Comparison of ENCODE assay signal across 8 cellular contexts in genomic region chr12:55933158-55933798, GRCh38. TPM values are rescaled to one million over a fixed set of nuclear protein-coding genes. Genes with fewer than 3 reads are reported as not detected.
DNase-seq lines count a peak whose midpoint lies in the region; ATAC-seq, FAIRE-seq and TF ChIP-seq lines count a peak whose summit lies in the region.

No MANE protein-coding gene starts in this region.

- TF ChIP-seq CTCF in DOHH2 (IDR thresholded peaks at IDR 0.05; ENCODE audit: low read depth, low read length, poor library complexity, severe bottlenecking), result no peak
- TF ChIP-seq CTCF in OCI-LY7 (conservative IDR thresholded peaks at IDR 0.05; ENCODE audit: low read length), result no peak
- TF ChIP-seq CTCF in osteocyte (IDR thresholded peaks at IDR 0.05), result no peak
- no peak for TF ChIP-seq CTCF in endodermal cell (conservative IDR thresholded peaks at IDR 0.05)
- no peak for TF ChIP-seq CTCF in gastroesophageal sphincter (IDR thresholded peaks at IDR 0.05)

- BruUV-seq in OCI-LY7 (replicated peaks; lab: Mats Ljungman, UMichigan), result no TSS peak

- peak overlapping the region; percentile 95 for H3K4me3 ChIP-seq in DOHH2 (ENCODE audit: low read length)
- H3K4me3 ChIP-seq in OCI-LY7 (ENCODE audit: low read depth, low read length, poor library complexity, severe bottlenecking), result peak overlapping the region; percentile 78
- H3K4me3 ChIP-seq in endodermal cell (ENCODE audit: low read length), result no peak overlapping the region
- no peak overlapping the region for H3K4me3 ChIP-seq in gastroesophageal sphincter

- intact Hi-C loops in OCI-LY7 (cut with micrococcal nuclease; ENCODE audit: unreplicated experiment), result loop anchor here (2.0 kb wide), 1 partner anchor 34 kb away; the partner anchor contains the start of genes CDK2 and PMEL

- H3K36me3 Mint-ChIP-seq in effector memory CD8-positive, alpha-beta T cell (ENCODE audit: insufficient read depth), result peaks cover 51% of the 10 kb centered on the region
- H3K36me3 Mint-ChIP-seq in osteocyte (ENCODE audit: unreplicated experiment) (peaks cover 2% of the 10 kb centered on the region), endodermal cell (ENCODE audit: low read depth) (no peaks in the 10 kb centered on the region)

- POLR2A ChIA-PET in OCI-LY7 (lab: Charles Lee), result interaction anchor here (0.5 to 3.1 kb wide), 14 partner anchors 8 to 1550 kb away, joined by 3 to 18 read pairs (median 4); partner anchors contain the start of genes DNAJC14, ORMDL2, RAB5B and SARNP

- H3K9ac ChIP-seq in endodermal cell (ENCODE audit: extremely low read depth, low read length, poor library complexity, severe bottlenecking), result no peak overlapping the region

- CTCF ChIA-PET in OCI-LY7 (lab: Charles Lee; ENCODE audit: unreplicated experiment), result interaction anchor here (0.6 to 1.5 kb wide), 3 partner anchors 106 to 704 kb away, joined by 3 read pairs; no protein-coding TSS in a partner anchor

- H3F3A ChIP-seq in DOHH2 (ENCODE audit: control insufficient read depth, insufficient read depth), result peaks cover 19% of the 10 kb centered on the region

- H3K4me1 ChIP-seq in DOHH2 (ENCODE audit: control insufficient read depth, low read length) (peaks cover 46% of the 10 kb centered on the region), OCI-LY7 (ENCODE audit: insufficient read depth, low read length, poor library complexity, severe bottlenecking) (peaks cover 49% of the 10 kb centered on the region), endodermal cell (ENCODE audit: control insufficient read depth, insufficient read depth, low read length) (peaks cover 6% of the 10 kb centered on the region), gastroesophageal sphincter (peaks cover 3 to 69% (median 30%) of the 10 kb centered on the region in 3 donors)

- no peak for FAIRE-seq in GM12892 (lab: Jason Lieb, UNC)

- TF ChIP-seq POLR2A in GM12892 (IDR thresholded peaks at IDR 0.05; ENCODE audit: low read depth, low read length) (no peak), gastroesophageal sphincter (IDR thresholded peaks at IDR 0.05) (no peak)

- no peaks in the 10 kb centered on the region for H3K27me3 Mint-ChIP-seq in effector memory CD8-positive, alpha-beta T cell
- H3K27me3 Mint-ChIP-seq in osteocyte (ENCODE audit: unreplicated experiment), result no peaks in the 10 kb centered on the region
- H3K27me3 Mint-ChIP-seq in endodermal cell (ENCODE audit: insufficient read depth), result peaks cover 70% of the 10 kb centered on the region

- H3K79me2 ChIP-seq in DOHH2 (ENCODE audit: control insufficient read depth, low read length), result peaks cover 44% of the 10 kb centered on the region
- H3K79me2 ChIP-seq in OCI-LY7 (ENCODE audit: insufficient read depth, low read depth, low read length), result peaks cover 44% of the 10 kb centered on the region

- peak overlapping the region; percentile 95 to 98 for H3K27ac Mint-ChIP-seq in effector memory CD8-positive, alpha-beta T cell
- H3K27ac Mint-ChIP-seq in osteocyte (ENCODE audit: unreplicated experiment) (peak overlapping the region; percentile 99), endodermal cell (no peak overlapping the region)

- H4K20me1 ChIP-seq in DOHH2 (ENCODE audit: control insufficient read depth, insufficient read depth, low read depth, low read length) (no peaks in the 10 kb centered on the region), OCI-LY7 (ENCODE audit: insufficient read depth, low read length) (peaks cover 11% of the 10 kb centered on the region; the same call in 1 of the 2 replicates)

- no peak for TF ChIP-seq EP300 in gastroesophageal sphincter (IDR thresholded peaks at IDR 0.05)

- H3K4me2 ChIP-seq in DOHH2 (ENCODE audit: low read length) (peak overlapping the region; percentile 93), OCI-LY7 (ENCODE audit: low read length) (peak overlapping the region; percentile 86)

- no peak for ATAC-seq in effector memory CD8-positive, alpha-beta T cell (replicated peaks)
- ATAC-seq in gastroesophageal sphincter, result no peak

- peaks cover 67% of the 10 kb centered on the region for H3K36me3 ChIP-seq in DOHH2 (ENCODE audit: control insufficient read depth, low read length)
- peaks cover 53% of the 10 kb centered on the region for H3K36me3 ChIP-seq in OCI-LY7 (ENCODE audit: insufficient read depth, low read length)
- no peaks in the 10 kb centered on the region for H3K36me3 ChIP-seq in endodermal cell (ENCODE audit: control insufficient read depth, insufficient read depth, low read length)
- H3K36me3 ChIP-seq in gastroesophageal sphincter, result peaks cover 0 to 10% of the 10 kb centered on the region in 2 donors

- H3K9me3 ChIP-seq in DOHH2 (ENCODE audit: control insufficient read depth, insufficient read depth, low read length), result no peaks in the 10 kb centered on the region
- H3K9me3 ChIP-seq in OCI-LY7 (ENCODE audit: low read length), result no peaks in the 10 kb centered on the region
- no peaks in the 10 kb centered on the region for H3K9me3 ChIP-seq in endodermal cell (ENCODE audit: control insufficient read depth, low read length)
- no peaks in the 10 kb centered on the region for H3K9me3 ChIP-seq in gastroesophageal sphincter

- H3K9me3 Mint-ChIP-seq in effector memory CD8-positive, alpha-beta T cell, result no peaks in the 10 kb centered on the region
- H3K9me3 Mint-ChIP-seq in osteocyte (ENCODE audit: unreplicated experiment) (no peaks in the 10 kb centered on the region), endodermal cell (no peaks in the 10 kb centered on the region)

- H3K27me3 ChIP-seq in DOHH2 (ENCODE audit: control insufficient read depth, low read length) (no peaks in the 10 kb centered on the region), endodermal cell (ENCODE audit: control insufficient read depth, insufficient read depth, low read length, poor library complexity, severe bottlenecking) (peaks cover 37% of the 10 kb centered on the region), gastroesophageal sphincter (no peaks in the 10 kb centered on the region)

- H3K4me3 Mint-ChIP-seq in effector memory CD8-positive, alpha-beta T cell, result peak overlapping the region; percentile 96 to 99
- H3K4me3 Mint-ChIP-seq in osteocyte (ENCODE audit: unreplicated experiment), result peak overlapping the region; percentile 93
- no peak overlapping the region for H3K4me3 Mint-ChIP-seq in endodermal cell

- H3K9me2 ChIP-seq in DOHH2 (replicated peaks; ENCODE audit: control insufficient read depth, low read length), result no peaks in the 10 kb centered on the region
- H3K9me2 ChIP-seq in OCI-LY7 (ENCODE audit: insufficient read depth, low read length), result no peaks in the 10 kb centered on the region

- H3K4me1 Mint-ChIP-seq in effector memory CD8-positive, alpha-beta T cell (ENCODE audit: low read depth in 2 of 2), result peaks cover 53 to 69% of the 10 kb centered on the region in 2 donors
- H3K4me1 Mint-ChIP-seq in osteocyte (ENCODE audit: unreplicated experiment) (peaks cover 40% of the 10 kb centered on the region), endodermal cell (peaks cover 11% of the 10 kb centered on the region)

- H3K27ac ChIP-seq in DOHH2 (ENCODE audit: low read depth, low read length), result peak overlapping the region; percentile 97
- peak overlapping the region; percentile 99 for H3K27ac ChIP-seq in OCI-LY7 (ENCODE audit: low read depth, low read length, poor library complexity, severe bottlenecking)
- H3K27ac ChIP-seq in endodermal cell (ENCODE audit: low read depth, low read length), result no peak overlapping the region
- peak overlapping the region in 1 of 4 donors; percentile 89 for H3K27ac ChIP-seq in gastroesophageal sphincter

- 83 to 96% methylated on average over 3 to 5 of the region's 7 CpGs for WGBS in endodermal cell (ENCODE audit: insufficient coverage in 1 of 2, insufficient read length in 1 of 2), 2 experiments
- WGBS in gastroesophageal sphincter (ENCODE audit: low coverage in 1 of 2), 2 donors, result 67 to 83% methylated on average over 3 to 7 of the region's 7 CpGs

- DNase-seq in OCI-LY7 (ENCODE audit: low spot score) (no peak), osteocyte (ENCODE audit: extremely low spot score, unreplicated experiment) (no peak), GM12892 (ENCODE audit: insufficient read length) (no peak), NCI-H2196 treated with DMSO at 0.1 percent for 48 hours (lab: John Stamatoyannopoulos, UW; ENCODE audit: unreplicated experiment) (no peak), endodermal cell (no peak)
- DNase-seq in effector memory CD8-positive, alpha-beta T cell, result no peak

- H2AFZ ChIP-seq in OCI-LY7 (ENCODE audit: low read length), result no peak overlapping the region

RNA-seq across cellular contexts. Expression of gene DGKA, which starts 2.3 kb away (rescaled TPM):
- total RNA-seq in OCI-LY7 (2014; rRNA removed; shearing (Covaris generic)), result 106 and 144 TPM in 2 replicates
- 170 and 216 TPM in 2 replicates for total RNA-seq in OCI-LY7 (2022)
- 63.0 and 70.1 TPM in 2 replicates for total RNA-seq in osteocyte
- 41.2 TPM for polyA plus RNA-seq in GM12892 (2012; ENCODE audit: missing spikeins)
- total RNA-seq in endodermal cell, result 10 to 100 TPM; 10.2 to 11.1 TPM
- 20.2 TPM for polyA plus RNA-seq in endodermal cell (2013, experiment 1 of 2)
- 20.0 TPM for polyA plus RNA-seq in endodermal cell (2013, experiment 2 of 2)
- total RNA-seq in gastroesophageal sphincter, result 10 to 100 TPM; 21.9 to 80.3 (median 37.4) TPM

RNA-seq across cellular contexts. Expression of gene PYM1, which starts 5.6 kb away (rescaled TPM):
- total RNA-seq in OCI-LY7 (2014; rRNA removed; shearing (Covaris generic)), result 88.5 and 97.2 TPM in 2 replicates
- total RNA-seq in OCI-LY7 (2022) (82.7 and 88.5 TPM in 2 replicates), osteocyte (18.2 and 20.5 TPM in 2 replicates), endodermal cell (10 to 100 TPM; 76.1 to 79.4 TPM), gastroesophageal sphincter (10 to 100 TPM; 20.8 to 30.2 (median 26.8) TPM)
- polyA plus RNA-seq in GM12892 (2012; ENCODE audit: missing spikeins), result 32.6 TPM
- polyA plus RNA-seq in endodermal cell (2013, experiment 1 of 2), result 46.9 TPM
- 46.0 TPM for polyA plus RNA-seq in endodermal cell (2013, experiment 2 of 2)

RNA-seq across cellular contexts. Expression of gene PMEL, which starts 32.6 kb away (rescaled TPM):
- 0.49 and 1.4 TPM in 2 replicates for total RNA-seq in OCI-LY7 (2014; rRNA removed; shearing (Covaris generic))
- total RNA-seq in OCI-LY7 (2022) (2.4 and 3.0 TPM in 2 replicates), osteocyte (1.0 and 1.4 TPM in 2 replicates), endodermal cell (10 to 100 TPM; 17.2 to 20.8 TPM), gastroesophageal sphincter (1 to 10 TPM in 1 of 4 donors, under 1 TPM in 2, not detected in 1; 0.20 to 4.7 (median 0.67) TPM)
- polyA plus RNA-seq in GM12892 (2012; ENCODE audit: missing spikeins), result 1.9 TPM
- polyA plus RNA-seq in endodermal cell (2013, experiment 1 of 2), result 116 TPM
- 78.8 TPM for polyA plus RNA-seq in endodermal cell (2013, experiment 2 of 2)

RNA-seq across cellular contexts. Expression of gene CDK2, which starts 33.4 kb away (rescaled TPM):
- total RNA-seq in OCI-LY7 (2014; rRNA removed; shearing (Covaris generic)), result 57.8 and 68.1 TPM in 2 replicates
- total RNA-seq in OCI-LY7 (2022) (80.9 and 81.4 TPM in 2 replicates), osteocyte (27.3 and 29.6 TPM in 2 replicates), endodermal cell (10 to 100 TPM; 60.8 to 69.8 TPM), gastroesophageal sphincter (10 to 100 TPM; 22.1 to 54.4 (median 31.2) TPM)
- polyA plus RNA-seq in GM12892 (2012; ENCODE audit: missing spikeins), result 108 TPM
- polyA plus RNA-seq in endodermal cell (2013, experiment 1 of 2), result 98.5 TPM
- polyA plus RNA-seq in endodermal cell (2013, experiment 2 of 2), result 97.2 TPM

RNA-seq across cellular contexts. Expression of gene RAB5B, which starts 40.6 kb away (rescaled TPM):
- 21.6 and 21.8 TPM in 2 replicates for total RNA-seq in OCI-LY7 (2014; rRNA removed; shearing (Covaris generic))
- 47.2 and 50.5 TPM in 2 replicates for total RNA-seq in OCI-LY7 (2022)
- total RNA-seq in osteocyte, result 126 and 134 TPM in 2 replicates
- polyA plus RNA-seq in GM12892 (2012; ENCODE audit: missing spikeins), result 47.6 TPM
- total RNA-seq in endodermal cell, result 10 to 100 TPM; 91.3 to 95.5 TPM
- polyA plus RNA-seq in endodermal cell (2013, experiment 1 of 2), result 90.8 TPM
- polyA plus RNA-seq in endodermal cell (2013, experiment 2 of 2), result 94.2 TPM
- total RNA-seq in gastroesophageal sphincter, result 100 to 1,000 TPM; 113 to 169 (median 142) TPM

Comparison
In these comparisons a context has a peak if more than half of its experiments do, and no peak if none do; other contexts are left out.
1. H3K4me3 ChIP-seq: peak in DOHH2 (single experiment) and OCI-LY7 (single experiment); none in endodermal cell (single experiment) and gastroesophageal sphincter (0 of 2).